In genomic region chr22:38317237-38317994, GRCh38 we compare ENCODE assay signal across 8 cellular contexts. TPM values are rescaled to one million over a fixed set of nuclear protein-coding genes. Genes with fewer than 3 reads are reported as not detected.
DNase-seq lines count a peak whose midpoint lies in the region; ATAC-seq and TF ChIP-seq lines count a peak whose summit lies in the region.

Gene CSNK1E (minus strand): TSS chr22:38317433. CDS start chr22:38314157, 3,276 bp downstream.

- DNase-seq in AG04450 (ENCODE audit: low read depth, low spot score) (no peak), GM19240 (ENCODE audit: insufficient read length, low spot score) (peak; percentile 83), NCI-H1417 treated with DMSO at 0.1 percent for 48 hours (lab: John Stamatoyannopoulos, UW) (peak; percentile 7), dedifferentiated amniotic fluid mesenchymal stem cell (ENCODE audit: extremely low spot score) (peak; percentile 34), left lobe of liver (ENCODE audit: low spot score) (peak; percentile 76)
- DNase-seq in activated CD4-positive, alpha-beta T cell treated with anti-CD3 and anti-CD28 coated beads, Interleukin-2, amount 50 U/mL, for 1 hour = peak; percentile 71
- peak; percentile 73 to 78 for DNase-seq in stimulated activated CD4-positive, alpha-beta T cell treated with anti-CD3 and anti-CD28 coated beads, Interleukin-2, amount 100 ng/mL, for 24 hours

- no peak for TF ChIP-seq CTCF in AG04450 (IDR thresholded peaks at IDR 0.05; ENCODE audit: low read depth, low read length)

- ATAC-seq in left lobe of liver (peak; percentile 79), GM18873 (IDR thresholded peaks at IDR 0.05; ENCODE audit: low FRiP score, unreplicated experiment) (no peak)

- H3K9me3 ChIP-seq in AG04450 (ENCODE audit: control insufficient read depth, insufficient read depth, low read length) = no peaks in the 10 kb centered on the region; the same call in 1 of the 2 replicates

- H3K27ac ChIP-seq in AG04450 (ENCODE audit: low read depth, low read length) = peak within 1 kb of the TSS; percentile 97

- POLR2A ChIA-PET in AG04450 (lab: Yijun Ruan, JAX) = no interaction called here

- CTCF ChIA-PET in AG04450 (lab: Charles Lee) = no interaction called here

- H3K4me3 ChIP-seq in AG04450 (ENCODE audit: low read depth, low read length) = peak within 1 kb of the TSS; percentile 79

- H3K27me3 ChIP-seq in AG04450 (ENCODE audit: control insufficient read depth, insufficient read depth, low read length) = no peaks in the 10 kb centered on the region

RNA-seq across cellular contexts. Expression of gene CSNK1E, which starts in this region (rescaled TPM):
- polyA plus RNA-seq in AG04450 (2011; rRNA removed) = 109 and 128 TPM in 2 replicates
- polyA minus RNA-seq in AG04450 (2011; rRNA and poly(A)+ RNA removed) = 141 and 196 TPM in 2 replicates
- total RNA-seq in left lobe of liver = 29.4 TPM
